In genomic region chr18:23721711-23722479, GRCh38 we compare ENCODE assay signal across 1 cellular context.
TF ChIP-seq lines count a peak whose summit lies in the region.

No MANE protein-coding gene starts in this region.

TF ChIP-seq in HEK293, 187 proteins besides CTCF, POLR2A, EP300 and RAD21 (continued from another document):
- TF ChIP-seq ZBTB48 (tag by site-specific recombination; IDR thresholded peaks at IDR 0.05) (peak; percentile 29; the same call in 1 of the 2 replicates), PRDM4 (tag by site-specific recombination; IDR thresholded peaks at IDR 0.05) (no peak), ZNF830 (tag by site-specific recombination; IDR thresholded peaks at IDR 0.05; ENCODE audit: low read depth) (no peak), PRDM1 (tag by site-specific recombination; IDR thresholded peaks at IDR 0.05) (no peak), ZNF670 (tag by site-specific recombination; IDR thresholded peaks at IDR 0.05; ENCODE audit: low read depth) (no peak), ZNF223 (tag by site-specific recombination; IDR thresholded peaks at IDR 0.05) (no peak), ZNF645 (tag by site-specific recombination; IDR thresholded peaks at IDR 0.05) (no peak), ZNF335 (tag by site-specific recombination; conservative IDR thresholded peaks at IDR 0.05) (peak; percentile 53), ZNF133 (tag by site-specific recombination; IDR thresholded peaks at IDR 0.05) (no peak), ZFP37 (tag by site-specific recombination; IDR thresholded peaks at IDR 0.05) (0 out of 2 replicates have a peak, but pooled peaks have one; percentile 28), MYNN (tag by site-specific recombination; IDR thresholded peaks at IDR 0.05; ENCODE audit: borderline replicate concordance) (no peak), ZNF174 (tag by site-specific recombination; IDR thresholded peaks at IDR 0.05) (no peak), ZNF24 (tag by site-specific recombination; IDR thresholded peaks at IDR 0.05) (no peak), ZNF324 (tag by site-specific recombination; IDR thresholded peaks at IDR 0.05) (no peak), ZNF768 (tag by site-specific recombination; IDR thresholded peaks at IDR 0.05) (no peak)
- TF ChIP-seq, protein P1, sequence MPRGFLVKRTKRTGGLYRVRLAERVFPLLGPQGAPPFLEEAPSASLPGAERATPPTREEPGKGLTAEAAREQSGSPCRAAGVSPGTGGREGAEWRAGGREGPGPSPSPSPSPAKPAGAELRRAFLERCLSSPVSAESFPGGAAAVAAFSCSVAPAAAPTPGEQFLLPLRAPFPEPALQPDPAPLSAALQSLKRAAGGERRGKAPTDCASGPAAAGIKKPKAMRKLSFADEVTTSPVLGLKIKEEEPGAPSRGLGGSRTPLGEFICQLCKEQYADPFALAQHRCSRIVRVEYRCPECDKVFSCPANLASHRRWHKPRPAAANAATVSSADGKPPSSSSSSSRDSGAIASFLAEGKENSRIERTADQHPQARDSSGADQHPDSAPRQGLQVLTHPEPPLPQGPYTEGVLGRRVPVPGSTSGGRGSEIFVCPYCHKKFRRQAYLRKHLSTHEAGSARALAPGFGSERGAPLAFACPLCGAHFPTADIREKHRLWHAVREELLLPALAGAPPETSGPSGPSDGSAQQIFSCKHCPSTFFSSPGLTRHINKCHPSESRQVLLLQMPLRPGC (tag by site-specific recombination; IDR thresholded peaks at IDR 0.05), result no peak
